Comparison of ENCODE assay signal across 12 cellular contexts in the genomic region with DNA sequence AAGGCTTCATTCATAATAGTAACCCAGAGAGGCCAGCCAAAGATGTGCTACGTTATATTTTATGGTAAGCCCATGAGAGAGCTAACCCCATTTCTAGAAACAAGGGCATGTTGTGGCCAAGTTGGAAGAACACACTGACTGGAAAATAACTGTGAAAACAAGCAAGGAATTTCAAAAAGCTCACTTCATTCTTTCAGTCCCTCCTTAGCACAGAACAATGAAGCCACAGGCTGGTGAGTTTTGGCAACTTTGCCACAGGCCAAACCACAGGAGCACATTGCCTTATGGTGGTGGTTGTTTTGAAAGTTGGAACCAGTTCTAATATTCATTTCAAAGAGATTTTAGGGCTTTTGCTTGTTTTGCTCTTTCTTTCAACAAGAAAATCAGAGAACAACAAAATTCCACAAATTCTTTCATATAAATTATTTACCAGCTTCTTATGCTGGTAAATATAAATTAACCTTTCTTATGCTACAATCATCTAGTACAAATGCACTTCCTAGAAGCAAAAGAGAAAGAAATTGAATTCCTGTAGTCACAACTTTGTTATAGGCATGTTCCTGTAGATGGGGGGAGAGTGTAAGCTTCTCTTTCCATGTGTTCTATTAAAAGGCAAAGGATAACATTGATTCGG.
DNase-seq lines count a peak whose midpoint lies in the region; ATAC-seq and TF ChIP-seq lines count a peak whose summit lies in the region.
"Had no signal": no experiment of that assay in that cellular context is flagged by ENCODE, and none has a peak within 500 bp of the region (broad histone marks: within the 10 kb centered on the region; RNA-seq: fewer than 3 reads in every experiment).

No MANE protein-coding gene starts in this region.

- no peak for TF ChIP-seq CTCF in neural progenitor cell (IDR thresholded peaks at IDR 0.05)
- no peak for TF ChIP-seq CTCF in dorsolateral prefrontal cortex (IDR thresholded peaks at IDR 0.05 in 54 of 56, conservative IDR thresholded peaks at IDR 0.05 in 2 of 56; ENCODE audit: low read depth in 1 of 56, partially characterized antibody in 56 of 56)

- H3K9ac ChIP-seq in BLaER1 (no peak overlapping the region), neural progenitor cell (no peak overlapping the region)

- peak overlapping the region; percentile 24; the same call in 1 of the 2 replicates for H3K27ac ChIP-seq in BLaER1
- peak overlapping the region; percentile 4 for H3K27ac ChIP-seq in neural progenitor cell
- peak overlapping the region in 10 of 59 donors; percentile 6 to 57 (median 29) for H3K27ac ChIP-seq in dorsolateral prefrontal cortex
- H3K27ac ChIP-seq: WERI-Rb-1 had no signal

- no peaks in the 10 kb centered on the region for H3K27me3 ChIP-seq in BLaER1
- H3K27me3 ChIP-seq in neural progenitor cell: no peaks in the 10 kb centered on the region
- no peaks in the 10 kb centered on the region for H3K27me3 ChIP-seq in dorsolateral prefrontal cortex

- intact Hi-C loops in activated T-helper 2 cell treated with anti-CD3 and anti-CD28 coated beads, Interferon-gamma antibody, Interleukin-2, Interleukin-4, amounts not matched to agents 10 μg/mL and 5 μg/mL and 100 μg/mL, durations not matched to agents 14 hours and 24 hours and 36 hours (cut with micrococcal nuclease): no loop called here
- intact Hi-C loops in dorsolateral prefrontal cortex (cut with DNase I): no loop called here

- H4K20me1 ChIP-seq in BLaER1 (no peaks in the 10 kb centered on the region), neural progenitor cell (ENCODE audit: low read depth) (no peaks in the 10 kb centered on the region)

- H3K4me3 ChIP-seq in BLaER1 (no peak overlapping the region), neural progenitor cell (no peak overlapping the region), dorsolateral prefrontal cortex (no peak overlapping the region)

- no peaks in the 10 kb centered on the region for H3K36me3 Mint-ChIP-seq in effector memory CD8-positive, alpha-beta T cell (ENCODE audit: insufficient read depth)
- H3K36me3 Mint-ChIP-seq in neural progenitor cell: peaks cover 2% of the 10 kb centered on the region
- peaks cover 8% of the 10 kb centered on the region for H3K36me3 Mint-ChIP-seq in activated T-helper 2 cell treated with anti-CD3 and anti-CD28 coated beads, Interferon-gamma antibody, Interleukin-2, Interleukin-4, amounts not matched to agents 10 μg/mL and 5 μg/mL and 100 μg/mL, durations not matched to agents 14 hours and 24 hours and 36 hours (ENCODE audit: low read depth)
- H3K36me3 Mint-ChIP-seq: activated naive CD8-positive, alpha-beta T cell had no signal

- H3K4me3 Mint-ChIP-seq in effector memory CD8-positive, alpha-beta T cell: no peak overlapping the region
- no peak overlapping the region for H3K4me3 Mint-ChIP-seq in neural progenitor cell
- H3K4me3 Mint-ChIP-seq in activated T-helper 2 cell treated with anti-CD3 and anti-CD28 coated beads, Interferon-gamma antibody, Interleukin-2, Interleukin-4, amounts not matched to agents 10 μg/mL and 5 μg/mL and 100 μg/mL, durations not matched to agents 14 hours and 24 hours and 36 hours (ENCODE audit: low read depth): no peak overlapping the region
- H3K4me3 Mint-ChIP-seq: activated naive CD8-positive, alpha-beta T cell had no signal

- peak overlapping the region; percentile 79 for H2AFZ ChIP-seq in neural progenitor cell (replicated peaks)

- H3K36me3 ChIP-seq in BLaER1: peaks cover 4% of the 10 kb centered on the region; the same call in 1 of the 2 replicates
- H3K36me3 ChIP-seq in neural progenitor cell: no peaks in the 10 kb centered on the region
- H3K36me3 ChIP-seq: WERI-Rb-1 had no signal

- H3K4me2 ChIP-seq in BLaER1 (peak overlapping the region; percentile 40), neural progenitor cell (no peak overlapping the region)

- peaks cover 0 to 5% of the 10 kb centered on the region in 2 donors for H3K27me3 Mint-ChIP-seq in effector memory CD8-positive, alpha-beta T cell
- H3K27me3 Mint-ChIP-seq in neural progenitor cell (ENCODE audit: insufficient read depth, low read depth): peaks cover 2% of the 10 kb centered on the region
- H3K27me3 Mint-ChIP-seq in activated T-helper 2 cell treated with anti-CD3 and anti-CD28 coated beads, Interferon-gamma antibody, Interleukin-2, Interleukin-4, amounts not matched to agents 10 μg/mL and 5 μg/mL and 100 μg/mL, durations not matched to agents 14 hours and 24 hours and 36 hours (ENCODE audit: low read depth): no peaks in the 10 kb centered on the region

- no peaks in the 10 kb centered on the region for H3F3A ChIP-seq in neural progenitor cell (ENCODE audit: low read depth)

- H3K4me1 ChIP-seq in BLaER1 (peaks cover 37% of the 10 kb centered on the region), neural progenitor cell (peaks cover 11% of the 10 kb centered on the region)

- peak; percentile 89 for DNase-seq in M059J (ENCODE audit: low read depth)
- DNase-seq in effector memory CD8-positive, alpha-beta T cell: no peak
- DNase-seq in neural progenitor cell (ENCODE audit: low spot score): no peak
- DNase-seq in stimulated activated CD4-positive, alpha-beta T cell treated with anti-CD3 and anti-CD28 coated beads, Interleukin-4, amount 100 ng/mL, for 1 hour: no peak
- DNase-seq in NCI-H1417 treated with DMSO at 0.1 percent for 48 hours (lab: John Stamatoyannopoulos, UW): no peak
- no peak for DNase-seq in activated T-helper 2 cell treated with anti-CD3 and anti-CD28 coated beads, Interferon-gamma antibody, Interleukin-2, Interleukin-4, amounts not matched to agents 10 μg/mL and 5 μg/mL and 100 μg/mL, durations not matched to agents 14 hours and 24 hours and 36 hours (ENCODE audit: low spot score)
- no peak for DNase-seq in dorsolateral prefrontal cortex
- DNase-seq: GDM1, trophoblast cell, WERI-Rb-1 had no signal

- H3K27ac Mint-ChIP-seq in effector memory CD8-positive, alpha-beta T cell: no peak overlapping the region
- H3K27ac Mint-ChIP-seq in neural progenitor cell: peak overlapping the region; percentile 64
- no peak overlapping the region for H3K27ac Mint-ChIP-seq in activated T-helper 2 cell treated with anti-CD3 and anti-CD28 coated beads, Interferon-gamma antibody, Interleukin-2, Interleukin-4, amounts not matched to agents 10 μg/mL and 5 μg/mL and 100 μg/mL, durations not matched to agents 14 hours and 24 hours and 36 hours
- H3K27ac Mint-ChIP-seq: activated naive CD8-positive, alpha-beta T cell had no signal

- no peaks in the 10 kb centered on the region for H3K79me2 ChIP-seq in neural progenitor cell (ENCODE audit: low read depth)

- H3K9me3 Mint-ChIP-seq in effector memory CD8-positive, alpha-beta T cell: no peaks in the 10 kb centered on the region
- peaks cover 3% of the 10 kb centered on the region for H3K9me3 Mint-ChIP-seq in neural progenitor cell
- peaks cover 11% of the 10 kb centered on the region for H3K9me3 Mint-ChIP-seq in activated T-helper 2 cell treated with anti-CD3 and anti-CD28 coated beads, Interferon-gamma antibody, Interleukin-2, Interleukin-4, amounts not matched to agents 10 μg/mL and 5 μg/mL and 100 μg/mL, durations not matched to agents 14 hours and 24 hours and 36 hours

- peak; percentile 44 for ATAC-seq in effector memory CD8-positive, alpha-beta T cell (replicated peaks)

- H3K4me1 Mint-ChIP-seq in effector memory CD8-positive, alpha-beta T cell (ENCODE audit: low read depth in 2 of 2): peaks cover 4 to 12% of the 10 kb centered on the region in 2 donors
- peaks cover 5% of the 10 kb centered on the region for H3K4me1 Mint-ChIP-seq in neural progenitor cell
- peaks cover 30% of the 10 kb centered on the region for H3K4me1 Mint-ChIP-seq in activated T-helper 2 cell treated with anti-CD3 and anti-CD28 coated beads, Interferon-gamma antibody, Interleukin-2, Interleukin-4, amounts not matched to agents 10 μg/mL and 5 μg/mL and 100 μg/mL, durations not matched to agents 14 hours and 24 hours and 36 hours (ENCODE audit: low read depth)

- H3K9me3 ChIP-seq in BLaER1: peaks cover 23% of the 10 kb centered on the region
- no peaks in the 10 kb centered on the region for H3K9me3 ChIP-seq in neural progenitor cell (ENCODE audit: low read depth)
